In the genomic region with DNA sequence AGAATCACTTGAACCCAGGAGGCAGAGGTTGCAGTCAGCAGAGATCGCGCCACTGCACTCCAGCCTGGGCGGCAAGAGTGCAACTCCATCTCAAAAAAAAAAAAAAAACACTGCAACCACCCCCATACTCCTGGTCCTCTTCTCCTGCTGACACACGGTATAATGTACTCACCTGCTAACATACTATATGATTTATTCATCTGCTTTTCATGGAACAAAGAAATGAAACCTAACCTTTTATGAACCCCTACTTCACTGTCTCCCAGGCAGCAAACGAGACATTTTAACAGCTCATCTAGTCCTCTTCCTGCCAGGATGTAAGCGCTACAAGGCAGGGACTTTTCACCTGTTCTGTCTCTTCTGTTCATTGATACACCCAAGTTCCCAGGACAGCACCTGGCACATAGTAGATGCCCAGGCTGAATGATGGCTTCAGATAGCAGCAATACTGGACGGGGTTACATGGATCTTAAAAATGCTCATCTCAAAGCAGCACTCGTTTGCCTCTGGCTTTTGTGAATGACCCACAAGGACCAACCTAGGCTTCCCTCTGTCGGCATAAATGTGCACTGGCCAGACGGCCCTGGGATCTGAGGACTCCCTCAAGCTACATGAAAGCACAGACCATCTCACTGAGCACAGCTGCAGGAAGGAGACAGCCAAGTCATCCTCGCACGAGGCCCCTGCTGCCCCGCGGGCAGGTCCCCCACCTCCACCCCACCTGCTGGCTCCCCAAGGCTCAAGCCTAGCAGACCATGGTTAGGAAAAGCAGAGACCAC, we compare ENCODE assay signal across 9 cellular contexts. TPM values are rescaled to one million over a fixed set of nuclear protein-coding genes. Genes with fewer than 3 reads are reported as not detected.
A peak's percentile ranks its signal among the peaks of the same experiment; 100 is the strongest.
DNase-seq lines count a peak whose midpoint lies in the region; ATAC-seq and TF ChIP-seq lines count a peak whose summit lies in the region.
"Had no signal": no experiment of that assay in that cellular context is flagged by ENCODE, and none has a peak within 500 bp of the region (broad histone marks: within the 10 kb centered on the region; RNA-seq: fewer than 3 reads in every experiment).

No MANE protein-coding gene starts in this region.

- H3K27me3 ChIP-seq in BJ (ENCODE audit: control insufficient read depth, insufficient read depth, low read length) (no peaks in the 10 kb centered on the region), right lobe of liver (no peaks in the 10 kb centered on the region)

- H3K36me3 ChIP-seq in BJ (ENCODE audit: control insufficient read depth, insufficient read depth, low read length): no peaks in the 10 kb centered on the region; the same call in none of the 2 replicates
- no peaks in the 10 kb centered on the region for H3K36me3 ChIP-seq in right lobe of liver

- no peak overlapping the region for H3K27ac ChIP-seq in right lobe of liver

- H3K4me3 ChIP-seq in BJ (ENCODE audit: low read depth, low read length) (no peak overlapping the region), astrocyte of the spinal cord (ENCODE audit: low read depth, low read length) (no peak overlapping the region), right lobe of liver (no peak overlapping the region)

- intact Hi-C loops in right lobe of liver (cut with DNase I): loop anchor here in 1 of 2 donors (10.0 kb wide), 1 partner anchor 136 kb away; no protein-coding TSS in a partner anchor

- POLR2A ChIA-PET in BJ (lab: Charles Lee): no interaction called here

- H3K9me3 ChIP-seq in right lobe of liver: no peaks in the 10 kb centered on the region

- in situ Hi-C loops in astrocyte of the spinal cord (cut with HindIII; ENCODE audit: low sequenced_read_pairs): loop anchor here (10.0 kb wide), 1 partner anchor 566 kb away; a partner anchor contains a TSS

- no peaks in the 10 kb centered on the region for H3K4me1 ChIP-seq in right lobe of liver

- TF ChIP-seq CTCF in BJ (IDR thresholded peaks at IDR 0.05; ENCODE audit: insufficient read depth, low read depth, low read length): peak; percentile 49
- peak; percentile 47 for TF ChIP-seq CTCF in astrocyte of the spinal cord (IDR thresholded peaks at IDR 0.05; ENCODE audit: low read depth, low read length)
- peak; percentile 9 to 23 (median 16) for TF ChIP-seq CTCF in right lobe of liver (IDR thresholded peaks at IDR 0.05)

- ATAC-seq in HG03432 (IDR thresholded peaks at IDR 0.05; ENCODE audit: unreplicated experiment): peak; percentile 56
- ATAC-seq in right lobe of liver: peak; percentile 34 to 71 (median 52)
- ATAC-seq in HG03565 (IDR thresholded peaks at IDR 0.05; ENCODE audit: unreplicated experiment): no peak
- no peak for ATAC-seq in GM21367 (IDR thresholded peaks at IDR 0.05; ENCODE audit: unreplicated experiment)

- CTCF ChIA-PET in BJ (lab: Yijun Ruan, JAX): interaction anchor here (1.0 to 2.3 kb wide), 4 partner anchors 63 to 578 kb away, joined by 3 to 10 read pairs (median 4); a partner anchor contains a TSS

- 56% methylated on average over 8 of the region's 14 CpGs for WGBS in right lobe of liver (ENCODE audit: insufficient coverage, low coverage, low lambda C conversion rate, missing lambda C conversion rate)

- TF ChIP-seq POLR2A in right lobe of liver (IDR thresholded peaks at IDR 0.05): no peak

- DNase-seq in BJ (ENCODE audit: low read depth) (no peak), astrocyte of the spinal cord (ENCODE audit: low read depth, low spot score) (peak; percentile 38), right lobe of liver (peak in 1 of 3 donors; percentile 16), NCI-H446 (lab: John Stamatoyannopoulos, UW) (no peak), DMS53 (lab: John Stamatoyannopoulos, UW) (no peak)
- DNase-seq: MM.1S had no signal

RNA-seq across cellular contexts. Expression of a gene that starts 20.3 kb away (rescaled TPM):
- polyA plus RNA-seq in BJ (2011; rRNA removed): 24.4 and 33.5 TPM in 2 replicates
- 14.5 and 17.7 TPM in 2 replicates for polyA minus RNA-seq in BJ (2011; rRNA and poly(A)+ RNA removed)
- total RNA-seq in right lobe of liver: 1 to 10 TPM; 1.7 to 6.5 (median 2.1) TPM

Comparison
In these comparisons a context has a peak if more than half of its experiments do, and no peak if none do; other contexts are left out.
1. ATAC-seq: peak in HG03432 (single experiment) and right lobe of liver (4 of 4); none in HG03565 (single experiment) and GM21367 (single experiment).
2. Peak in every context shown above with its lines, with median percentiles within 50 percentile points of each other: CTCF ChIP-seq.